In genomic region chr19:33622505-33622808, GRCh38 we compare ENCODE assay signal across 11 cellular contexts. TPM values are rescaled to one million over a fixed set of nuclear protein-coding genes. Genes with fewer than 3 reads are reported as not detected.
A peak's percentile ranks its signal among the peaks of the same experiment; 100 is the strongest.
DNase-seq lines count a peak whose midpoint lies in the region; ATAC-seq and TF ChIP-seq lines count a peak whose summit lies in the region.
"Had no signal": no experiment of that assay in that cellular context is flagged by ENCODE, and none has a peak within 500 bp of the region (broad histone marks: within the 10 kb centered on the region; RNA-seq: fewer than 3 reads in every experiment).

No MANE protein-coding gene starts in this region.

- DNase-seq in NCI-H524 (lab: John Stamatoyannopoulos, UW), result peak; percentile 29 to 34
- DNase-seq in NCI-H524 treated with DMSO at 0.1 percent for 48 hours (lab: John Stamatoyannopoulos, UW), result no peak
- DNase-seq in chondrocyte (ENCODE audit: low spot score), result no peak
- DNase-seq in lower leg skin (ENCODE audit: low spot score in 2 of 2), result no peak
- no peak for DNase-seq in transverse colon
- DNase-seq in NCI-H1048 (lab: John Stamatoyannopoulos, UW), result no peak
- DNase-seq in stimulated activated CD4-positive, alpha-beta T cell treated with anti-CD3 and anti-CD28 coated beads, Interleukin-4, amount 100 ng/mL, for 4 hours, result no peak
- DNase-seq: stimulated activated CD4-positive, alpha-beta T cell treated with anti-CD3 and anti-CD28 coated beads, Interleukin-4, amount 100 ng/mL, for 24 hours had no signal

- no peak for TF ChIP-seq CTCF in chondrocyte (IDR thresholded peaks at IDR 0.05)
- no peak for TF ChIP-seq CTCF in lower leg skin (IDR thresholded peaks at IDR 0.05)
- no peak for TF ChIP-seq CTCF in transverse colon (IDR thresholded peaks at IDR 0.05)

- 2% methylated on average over 25 to 35 of the region's 35 CpGs for WGBS in lower leg skin, 2 donors
- 11% methylated on average over 12 of the region's 35 CpGs; no CpG with 5 or more reads in 1 of the 2 donors for WGBS in transverse colon (ENCODE audit: low coverage in 1 of 2), 2 donors

- H3K9me3 Mint-ChIP-seq in chondrocyte (ENCODE audit: low read depth), result no peaks in the 10 kb centered on the region

- H3K4me1 ChIP-seq in transverse colon, result peaks cover 0 to 17% (median 13%) of the 10 kb centered on the region in 4 donors

- peaks cover 64% of the 10 kb centered on the region for H3K27me3 Mint-ChIP-seq in chondrocyte (ENCODE audit: low read depth)

- H3K27me3 ChIP-seq in transverse colon, result peaks cover 84% of the 10 kb centered on the region

- H3K27ac ChIP-seq in transverse colon, result no peak overlapping the region

- intact Hi-C loops in lower leg skin (cut with DNase I; ENCODE audit: low total_unique reads), result no loop called here
- intact Hi-C loops in transverse colon (cut with DNase I; ENCODE audit: low total_unique reads), result no loop called here

- no peak for ATAC-seq in HG02763 (IDR thresholded peaks at IDR 0.05; ENCODE audit: unreplicated experiment)
- ATAC-seq: GM12878, HCT116 had no signal

- no peak overlapping the region for H3K27ac Mint-ChIP-seq in chondrocyte (ENCODE audit: unreplicated experiment)

- H3K4me3 Mint-ChIP-seq in chondrocyte (ENCODE audit: unreplicated experiment), result peak overlapping the region; percentile 38

- no peaks in the 10 kb centered on the region for H3K36me3 ChIP-seq in transverse colon

- in situ Hi-C loops in transverse colon (cut with MboI; ENCODE audit: low pct_ligation_motif_present in 1 of 4, low pct_unique_long_range_greater_than_20kb in 1 of 4, low sequenced_read_pairs in 3 of 4), result no loop called here

- peak overlapping the region; percentile 21 for H3K4me3 ChIP-seq in lower leg skin (ENCODE audit: low read depth, poor library complexity, severe bottlenecking)
- peak overlapping the region in 3 of 4 donors; percentile 22 to 57 (median 38) for H3K4me3 ChIP-seq in transverse colon
- H3K4me3 ChIP-seq: GM12878 had no signal

- TF ChIP-seq POLR2A in lower leg skin (IDR thresholded peaks at IDR 0.05) (no peak), transverse colon (IDR thresholded peaks at IDR 0.05) (no peak)

- H3K9me3 ChIP-seq in transverse colon, result no peaks in the 10 kb centered on the region

- no peak for TF ChIP-seq EP300 in transverse colon (IDR thresholded peaks at IDR 0.05; ENCODE audit: low read depth)

- H3K4me1 Mint-ChIP-seq in chondrocyte (ENCODE audit: low read depth), result peaks cover 3% of the 10 kb centered on the region

- H3K36me3 Mint-ChIP-seq in chondrocyte (ENCODE audit: low read depth), result peaks cover 1% of the 10 kb centered on the region

RNA-seq across cellular contexts. Expression of gene CHST8, which starts 0.7 kb away (rescaled TPM):
- total RNA-seq in chondrocyte, result 0.35 TPM in 1 of 3 replicates, not detected in the others
- 1 to 10 TPM in 1 of 4 donors, under 1 TPM in 2, not detected in 1; 0.19 to 1.6 (median 0.37) TPM for total RNA-seq in lower leg skin
- not detected for total RNA-seq in transverse colon
- total RNA-seq: GM12878 had no signal

Comparison
In these comparisons a context has a peak if more than half of its experiments do, and no peak if none do; other contexts are left out.
1. DNase-seq: peak in NCI-H524 (2 of 2); none in NCI-H524 treated with DMSO at 0.1 percent for 48 hours (single experiment), chondrocyte (single experiment), lower leg skin (0 of 2), transverse colon (single experiment), NCI-H1048 (single experiment) and stimulated activated CD4-positive, alpha-beta T cell treated with anti-CD3 and anti-CD28 coated beads, Interleukin-4, amount 100 ng/mL, for 4 hours (0 of 2).